In genomic region chr9:79573697-79573976, GRCh38 we compare ENCODE assay signal across 9 cellular contexts. TPM values are rescaled to one million over a fixed set of nuclear protein-coding genes. Genes with fewer than 3 reads are reported as not detected.
A peak's percentile ranks its signal among the peaks of the same experiment; 100 is the strongest.
DNase-seq lines count a peak whose midpoint lies in the region; ATAC-seq, FAIRE-seq and TF ChIP-seq lines count a peak whose summit lies in the region.
"Had no signal": no experiment of that assay in that cellular context is flagged by ENCODE, and none has a peak within 500 bp of the region (broad histone marks: within the 10 kb centered on the region; RNA-seq: fewer than 3 reads in every experiment).

No MANE protein-coding gene starts in this region.

- DNase-seq in heart left ventricle (no peak), Right ventricle myocardium superior (no peak), astrocyte (ENCODE audit: low read depth) (no peak), lung (ENCODE audit: low spot score) (no peak), vagina (ENCODE audit: extremely low spot score in 2 of 2) (no peak), NCI-H2196 (lab: John Stamatoyannopoulos, UW; ENCODE audit: unreplicated experiment) (no peak), GF-D8 (lab: John Stamatoyannopoulos, UW) (no peak)

- 24 to 32% (median 32%) methylated on average over 6 of the region's 6 CpGs for WGBS in heart left ventricle, 4 donors
- 6 to 9% methylated on average over 6 of the region's 6 CpGs for WGBS in lung, 2 donors

- ATAC-seq in heart left ventricle (no peak), Right ventricle myocardium superior (ENCODE audit: poor library complexity) (no peak), lung (ENCODE audit: insufficient read depth, low FRiP score) (no peak), GM19035 (IDR thresholded peaks at IDR 0.05; ENCODE audit: unreplicated experiment) (no peak)

- H3K4me3 ChIP-seq in heart left ventricle = peak overlapping the region; percentile 76 to 99 (median 93)
- peak overlapping the region; percentile 94 for H3K4me3 ChIP-seq in astrocyte (ENCODE audit: insufficient read depth, low read depth, low read length)
- H3K4me3 ChIP-seq in lung = peak overlapping the region; percentile 66
- H3K4me3 ChIP-seq in vagina = peak overlapping the region; percentile 95 to 98

- H3K9ac ChIP-seq in astrocyte (ENCODE audit: low read length) = peak overlapping the region; percentile 96

- H3K4me2 ChIP-seq in astrocyte (ENCODE audit: low read length) = peak overlapping the region; percentile 91

- H3K4me1 Mint-ChIP-seq in astrocyte (ENCODE audit: low read depth, unreplicated experiment) = peaks cover 21% of the 10 kb centered on the region

- H3K4me1 ChIP-seq in heart left ventricle (peaks cover 0 to 60% (median 28%) of the 10 kb centered on the region in 12 donors), astrocyte (ENCODE audit: insufficient read depth, low read length) (peaks cover 12% of the 10 kb centered on the region), lung (ENCODE audit: control insufficient read depth in 2 of 2, insufficient read depth in 2 of 2, low read length in 2 of 2) (peaks cover 2 to 5% of the 10 kb centered on the region in 2 donors), vagina (peaks cover 33% of the 10 kb centered on the region)

- no peak for TF ChIP-seq CTCF in heart left ventricle (IDR thresholded peaks at IDR 0.05)
- TF ChIP-seq CTCF in astrocyte (IDR thresholded peaks at IDR 0.05; ENCODE audit: insufficient read depth, low read depth, low read length) = no peak
- TF ChIP-seq CTCF in lung (IDR thresholded peaks at IDR 0.05; ENCODE audit: control extremely low read depth, extremely low read depth) = no peak
- no peak for TF ChIP-seq CTCF in vagina (IDR thresholded peaks at IDR 0.05)

- H3K79me2 ChIP-seq in astrocyte (ENCODE audit: insufficient read depth, low read length) = peaks cover 63% of the 10 kb centered on the region

- peaks cover 7% of the 10 kb centered on the region for H3K36me3 Mint-ChIP-seq in astrocyte (ENCODE audit: low read depth, unreplicated experiment)

- no peaks in the 10 kb centered on the region for H3K27me3 ChIP-seq in heart left ventricle
- no peaks in the 10 kb centered on the region for H3K27me3 ChIP-seq in astrocyte (ENCODE audit: insufficient read depth, low read length)
- H3K27me3 ChIP-seq in lung (ENCODE audit: control insufficient read depth, insufficient read depth) = no peaks in the 10 kb centered on the region
- H3K27me3 ChIP-seq in vagina = no peaks in the 10 kb centered on the region

- H3K9me3 ChIP-seq in heart left ventricle = no peaks in the 10 kb centered on the region
- H3K9me3 ChIP-seq in astrocyte (ENCODE audit: insufficient read depth, low read depth, low read length) = no peaks in the 10 kb centered on the region
- no peaks in the 10 kb centered on the region for H3K9me3 ChIP-seq in lung (ENCODE audit: control insufficient read depth in 2 of 2, insufficient read depth in 1 of 2, low read length in 1 of 2)
- no peaks in the 10 kb centered on the region for H3K9me3 ChIP-seq in vagina

- no peak for FAIRE-seq in astrocyte (lab: Jason Lieb, UNC)
- FAIRE-seq: endometrium had no signal

- intact Hi-C loops in heart left ventricle (cut with DNase I) (loop anchor here in 6 of 10 donors (5.0 to 10.0 kb wide), 6 partner anchors 89 to 229 kb away; no protein-coding TSS in a partner anchor), Right ventricle myocardium superior (cut with DNase I) (loop anchor here (10.0 kb wide), 1 partner anchor 91 kb away; no protein-coding TSS in a partner anchor), vagina (cut with DNase I) (no loop called here)

- H2AFZ ChIP-seq in astrocyte (ENCODE audit: low read depth, low read length) = no peak overlapping the region

- H3K27ac Mint-ChIP-seq in astrocyte (ENCODE audit: unreplicated experiment) = peak overlapping the region; percentile 76

- H3K36me3 ChIP-seq in heart left ventricle (peaks cover 0 to 5% (median 0%) of the 10 kb centered on the region in 9 donors), astrocyte (ENCODE audit: insufficient read depth, low read length) (peaks cover 7% of the 10 kb centered on the region), lung (ENCODE audit: control insufficient read depth in 2 of 2, insufficient read depth in 2 of 2, low read length in 2 of 2) (no peaks in the 10 kb centered on the region), vagina (no peaks in the 10 kb centered on the region)

- no peaks in the 10 kb centered on the region for H3K9me3 Mint-ChIP-seq in astrocyte (ENCODE audit: unreplicated experiment)

- peak overlapping the region; percentile 17 to 97 (median 90) for H3K27ac ChIP-seq in heart left ventricle
- peak overlapping the region; percentile 94 for H3K27ac ChIP-seq in astrocyte (ENCODE audit: low read depth, low read length)
- peak overlapping the region in 1 of 2 donors; percentile 92 for H3K27ac ChIP-seq in lung (ENCODE audit: low read depth in 1 of 2, low read length in 1 of 2)
- peak overlapping the region; percentile 97 for H3K27ac ChIP-seq in vagina

- TF ChIP-seq POLR2A in heart left ventricle (IDR thresholded peaks at IDR 0.05) (no peak), vagina (IDR thresholded peaks at IDR 0.05) (no peak)

- peaks cover 46% of the 10 kb centered on the region for H4K20me1 ChIP-seq in astrocyte (ENCODE audit: insufficient read depth, low read length)

- peak overlapping the region; percentile 96 for H3K4me3 Mint-ChIP-seq in astrocyte (ENCODE audit: unreplicated experiment)

- no peaks in the 10 kb centered on the region for H3K27me3 Mint-ChIP-seq in astrocyte (ENCODE audit: low read depth, unreplicated experiment)

RNA-seq across cellular contexts. Expression of gene TLE4, which starts 1.9 kb away (rescaled TPM):
- 10 to 100 TPM in 8 of 9 donors, 1 to 10 TPM in 1; 8.4 to 23.9 (median 16.7) TPM for total RNA-seq in heart left ventricle
- 1 to 10 TPM; 3.7 to 7.7 TPM for polyA plus RNA-seq in heart left ventricle
- total RNA-seq in Right ventricle myocardium superior = 12.8 TPM
- 96.3 and 98.5 TPM in 2 replicates for total RNA-seq in astrocyte
- total RNA-seq in lung = 10 to 100 TPM; 34.9 to 44.1 TPM
- polyA plus RNA-seq in lung = 10 to 100 TPM in 1 of 2 donors, 1 to 10 TPM in 1; 6.1 to 17.7 TPM
- 49.8 TPM for total RNA-seq in vagina
